27 cellular contexts compared by ENCODE assay signal in genomic region chr1:3606779-3607702, GRCh38.
"Had no signal": no experiment of that assay in that cellular context is flagged by ENCODE, and none has a peak within 500 bp of the region (broad histone marks: within the 10 kb centered on the region; RNA-seq: fewer than 3 reads in every experiment).

No MANE protein-coding gene starts in this region.

- H2AFZ ChIP-seq: parathyroid adenoma had no signal

- H3K4me3 ChIP-seq: colonic mucosa, gastrocnemius medialis, lung, mucosa of descending colon, psoas muscle, skin epidermis, spleen, testis, tibial artery had no signal

- H3K9me3 ChIP-seq: colonic mucosa, gastrocnemius medialis, mucosa of descending colon, psoas muscle, spleen, testis, tibial artery had no signal

- H3K4me3 Mint-ChIP-seq: dendritic cell treated with granulocyte-macrophage colony-stimulating factor and Interleukin-4, amounts not matched to agents 40 ng/mL and 50 ng/mL, for 4 days; endodermal cell; memory B cell; naive B cell; natural killer cell treated with Interleukin-12 subunit alpha and Interleukin-12 subunit beta and Interleukin-15 and Interleukin-18, amount 100 ng/mL, for 72 hours; stimulated activated memory B cell treated with anti-CD40 and anti-IgM and Interleukin-4, amounts not matched to agents 10 μg/mL and 1 μg/mL and 100 μg/mL, for 72 hours; type B pancreatic cell had no signal

- H3K4me1 ChIP-seq: parathyroid adenoma had no signal

- H3K36me3 Mint-ChIP-seq: memory B cell; naive B cell; natural killer cell treated with Interleukin-12 subunit alpha and Interleukin-12 subunit beta and Interleukin-15 and Interleukin-18, amount 100 ng/mL, for 72 hours; stimulated activated memory B cell treated with anti-CD40 and anti-IgM and Interleukin-4, amounts not matched to agents 10 μg/mL and 1 μg/mL and 100 μg/mL, for 72 hours; type B pancreatic cell had no signal

- H3K9me3 Mint-ChIP-seq: dendritic cell treated with granulocyte-macrophage colony-stimulating factor and Interleukin-4, amounts not matched to agents 40 ng/mL and 50 ng/mL, for 4 days; endodermal cell; memory B cell; naive B cell; natural killer cell treated with Interleukin-12 subunit alpha and Interleukin-12 subunit beta and Interleukin-15 and Interleukin-18, amount 100 ng/mL, for 72 hours; stimulated activated memory B cell treated with anti-CD40 and anti-IgM and Interleukin-4, amounts not matched to agents 10 μg/mL and 1 μg/mL and 100 μg/mL, for 72 hours; type B pancreatic cell had no signal

- H3K9ac ChIP-seq: parathyroid adenoma had no signal

- H3K36me3 ChIP-seq: colonic mucosa, gastrocnemius medialis, spleen, tibial artery had no signal

- H3K27me3 ChIP-seq: testis had no signal

- ATAC-seq: esophagus mucosa; gastrocnemius medialis; mucosa of descending colon; natural killer cell treated with Interleukin-12 subunit alpha and Interleukin-12 subunit beta and Interleukin-15 and Interleukin-18, amount 100 ng/mL, for 72 hours; psoas muscle; right cardiac atrium; stimulated activated memory B cell treated with anti-CD40 and anti-IgM and Interleukin-4, amounts not matched to agents 10 μg/mL and 1 μg/mL and 100 μg/mL, for 72 hours; stimulated activated naive CD8-positive, alpha-beta T cell treated with anti-CD3 and anti-CD28 coated beads, Interleukin-15, Interleukin-2, amounts not matched to agents 100 U/mL and 50 U/mL, for 24 hours had no signal

- H3K27ac Mint-ChIP-seq: dendritic cell treated with granulocyte-macrophage colony-stimulating factor and Interleukin-4, amounts not matched to agents 40 ng/mL and 50 ng/mL, for 4 days; endodermal cell; memory B cell; naive B cell; natural killer cell treated with Interleukin-12 subunit alpha and Interleukin-12 subunit beta and Interleukin-15 and Interleukin-18, amount 100 ng/mL, for 72 hours; stimulated activated memory B cell treated with anti-CD40 and anti-IgM and Interleukin-4, amounts not matched to agents 10 μg/mL and 1 μg/mL and 100 μg/mL, for 72 hours; type B pancreatic cell had no signal

- H3K27ac ChIP-seq: colonic mucosa, epithelial cell of prostate, gastrocnemius medialis, parathyroid adenoma, psoas muscle, skin epidermis, spleen, testis, tibial artery had no signal

- DNase-seq: colonic mucosa; effector CD8-positive, alpha-beta T cell; endodermal cell; foreskin fibroblast; gastrocnemius medialis; head of caudate nucleus; mucosa of descending colon; naive B cell; occipital lobe; psoas muscle; spleen; stimulated activated CD4-positive, alpha-beta T cell treated with anti-CD3 and anti-CD28 coated beads, Interleukin-4, amount 100 ng/mL, for 4 hours; stimulated activated naive CD8-positive, alpha-beta T cell treated with anti-CD3 and anti-CD28 coated beads, Interleukin-15, Interleukin-2, amounts not matched to agents 100 U/mL and 50 U/mL, for 24 hours; substantia nigra; testis; tibial artery had no signal

- H3K79me2 ChIP-seq: parathyroid adenoma had no signal
